In the genomic region with DNA sequence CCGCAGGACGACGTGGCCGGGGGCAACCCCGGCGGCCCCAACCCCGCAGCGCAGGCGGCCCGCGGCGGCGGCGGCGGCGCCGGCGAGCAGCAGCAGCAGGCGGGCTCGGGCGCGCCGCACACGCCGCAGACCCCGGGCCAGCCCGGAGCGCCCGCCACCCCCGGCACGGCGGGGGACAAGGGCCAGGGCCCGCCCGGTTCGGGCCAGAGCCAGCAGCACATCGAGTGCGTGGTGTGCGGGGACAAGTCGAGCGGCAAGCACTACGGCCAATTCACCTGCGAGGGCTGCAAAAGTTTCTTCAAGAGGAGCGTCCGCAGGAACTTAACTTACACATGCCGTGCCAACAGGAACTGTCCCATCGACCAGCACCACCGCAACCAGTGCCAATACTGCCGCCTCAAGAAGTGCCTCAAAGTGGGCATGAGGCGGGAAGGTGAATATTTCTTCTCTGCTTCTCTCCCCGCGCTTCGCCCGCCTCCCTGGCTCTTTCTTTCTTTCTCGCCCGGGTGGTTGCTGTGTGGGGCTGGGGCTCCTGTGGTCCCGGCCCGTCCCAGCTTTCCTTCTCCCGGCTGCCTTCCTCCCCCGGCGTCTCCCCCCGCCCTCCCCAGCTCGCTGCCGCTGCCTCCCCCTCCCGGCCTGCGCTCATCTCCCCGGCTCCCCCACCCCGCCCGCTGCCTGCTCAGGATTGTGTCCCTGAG, we compare ENCODE assay signal across 8 cellular contexts. TPM values are rescaled to one million over a fixed set of nuclear protein-coding genes. Genes with fewer than 3 reads are reported as not detected.
A peak's percentile ranks its signal among the peaks of the same experiment; 100 is the strongest.
DNase-seq lines count a peak whose midpoint lies in the region; ATAC-seq and TF ChIP-seq lines count a peak whose summit lies in the region.

No MANE protein-coding gene starts in this region.

- WGBS in iPS DF 6.9 (ENCODE audit: insufficient coverage, insufficient read length): no CpG with 5 or more reads among the region's 68 CpGs

- no peak for DNase-seq in AG09309 (ENCODE audit: low read depth)
- DNase-seq in HAP-1 (ENCODE audit: low spot score in 2 of 2): peak; percentile 34 to 72
- no peak for DNase-seq in activated T-helper 1 cell treated with anti-CD3 and anti-CD28 coated beads, Interleukin-12 subunit alpha, Interleukin-12 subunit beta, Interleukin-2, Interleukin-4 antibody, amounts not matched to agents 30 ng/mL and 10 ng/mL and 1 ng/mL, durations not matched to agents 14 hours and 24 hours and 36 hours (ENCODE audit: low spot score)
- DNase-seq in iPS DF 6.9 (ENCODE audit: low read depth, low spot score): no peak
- no peak for DNase-seq in T-helper 9 cell
- no peak for DNase-seq in NCI-H510A (lab: John Stamatoyannopoulos, UW)

- no peak overlapping the region for H3K4me3 Mint-ChIP-seq in activated T-helper 1 cell treated with anti-CD3 and anti-CD28 coated beads, Interleukin-12 subunit alpha, Interleukin-12 subunit beta, Interleukin-2, Interleukin-4 antibody, amounts not matched to agents 30 ng/mL and 10 ng/mL and 1 ng/mL, durations not matched to agents 14 hours and 24 hours and 36 hours
- H3K4me3 Mint-ChIP-seq in stimulated activated memory B cell treated with anti-CD40 and anti-IgM and Interleukin-4, amounts not matched to agents 10 μg/mL and 1 μg/mL and 100 μg/mL, for 72 hours: peak overlapping the region; percentile 77

- H3K27ac ChIP-seq in iPS DF 6.9 (ENCODE audit: low read length): no peak overlapping the region

- H3K4me3 ChIP-seq in AG09309 (ENCODE audit: control insufficient read depth, low read depth, low read length) (peak overlapping the region; percentile 68), HAP-1 (peak overlapping the region; percentile 57), iPS DF 6.9 (ENCODE audit: low read length) (peak overlapping the region; percentile 9; the same call in 1 of the 2 replicates)

- intact Hi-C loops in activated T-helper 1 cell treated with anti-CD3 and anti-CD28 coated beads, Interleukin-12 subunit alpha, Interleukin-12 subunit beta, Interleukin-2, Interleukin-4 antibody, amounts not matched to agents 30 ng/mL and 10 ng/mL and 1 ng/mL, durations not matched to agents 14 hours and 24 hours and 36 hours (cut with micrococcal nuclease): loop anchor here (10.0 kb wide), 1 partner anchor 1700 kb away; the partner anchor contains the start of gene MCTP1

- no peak for ATAC-seq in stimulated activated memory B cell treated with anti-CD40 and anti-IgM and Interleukin-4, amounts not matched to agents 10 μg/mL and 1 μg/mL and 100 μg/mL, for 72 hours
- no peak for ATAC-seq in HG03571 (IDR thresholded peaks at IDR 0.05; ENCODE audit: unreplicated experiment)

- in situ Hi-C loops in HAP-1 (cut with MboI; ENCODE audit: low sequenced_read_pairs): no loop called here

- peaks cover 5% of the 10 kb centered on the region for H3K36me3 Mint-ChIP-seq in activated T-helper 1 cell treated with anti-CD3 and anti-CD28 coated beads, Interleukin-12 subunit alpha, Interleukin-12 subunit beta, Interleukin-2, Interleukin-4 antibody, amounts not matched to agents 30 ng/mL and 10 ng/mL and 1 ng/mL, durations not matched to agents 14 hours and 24 hours and 36 hours (ENCODE audit: low read depth)
- peaks cover 9% of the 10 kb centered on the region for H3K36me3 Mint-ChIP-seq in stimulated activated memory B cell treated with anti-CD40 and anti-IgM and Interleukin-4, amounts not matched to agents 10 μg/mL and 1 μg/mL and 100 μg/mL, for 72 hours

- no peaks in the 10 kb centered on the region for H3K27me3 ChIP-seq in HAP-1 (ENCODE audit: low read depth)
- peaks cover 63% of the 10 kb centered on the region for H3K27me3 ChIP-seq in iPS DF 6.9 (ENCODE audit: control insufficient read depth, insufficient read depth, low read length)

- H3K27ac Mint-ChIP-seq in activated T-helper 1 cell treated with anti-CD3 and anti-CD28 coated beads, Interleukin-12 subunit alpha, Interleukin-12 subunit beta, Interleukin-2, Interleukin-4 antibody, amounts not matched to agents 30 ng/mL and 10 ng/mL and 1 ng/mL, durations not matched to agents 14 hours and 24 hours and 36 hours: peak overlapping the region; percentile 83
- no peak overlapping the region for H3K27ac Mint-ChIP-seq in stimulated activated memory B cell treated with anti-CD40 and anti-IgM and Interleukin-4, amounts not matched to agents 10 μg/mL and 1 μg/mL and 100 μg/mL, for 72 hours

- peaks cover 52% of the 10 kb centered on the region for H3K27me3 Mint-ChIP-seq in activated T-helper 1 cell treated with anti-CD3 and anti-CD28 coated beads, Interleukin-12 subunit alpha, Interleukin-12 subunit beta, Interleukin-2, Interleukin-4 antibody, amounts not matched to agents 30 ng/mL and 10 ng/mL and 1 ng/mL, durations not matched to agents 14 hours and 24 hours and 36 hours (ENCODE audit: insufficient read depth)
- H3K27me3 Mint-ChIP-seq in stimulated activated memory B cell treated with anti-CD40 and anti-IgM and Interleukin-4, amounts not matched to agents 10 μg/mL and 1 μg/mL and 100 μg/mL, for 72 hours: peaks cover 39% of the 10 kb centered on the region

- H3K36me3 ChIP-seq in HAP-1 (replicated peaks) (peaks cover 4% of the 10 kb centered on the region; the same call in 1 of the 2 replicates), iPS DF 6.9 (ENCODE audit: control insufficient read depth, insufficient read depth, low read length) (no peaks in the 10 kb centered on the region; the same call in 1 of the 2 replicates)

- no peaks in the 10 kb centered on the region for H3K9me3 Mint-ChIP-seq in activated T-helper 1 cell treated with anti-CD3 and anti-CD28 coated beads, Interleukin-12 subunit alpha, Interleukin-12 subunit beta, Interleukin-2, Interleukin-4 antibody, amounts not matched to agents 30 ng/mL and 10 ng/mL and 1 ng/mL, durations not matched to agents 14 hours and 24 hours and 36 hours
- H3K9me3 Mint-ChIP-seq in stimulated activated memory B cell treated with anti-CD40 and anti-IgM and Interleukin-4, amounts not matched to agents 10 μg/mL and 1 μg/mL and 100 μg/mL, for 72 hours: peaks cover 3% of the 10 kb centered on the region

- H3K4me1 ChIP-seq in HAP-1 (peaks cover 19% of the 10 kb centered on the region), iPS DF 6.9 (ENCODE audit: control insufficient read depth, insufficient read depth, low read length) (0 out of 2 replicates have a peak, but pooled peaks cover 2% of the 10 kb centered on the region)

- H3K9me3 ChIP-seq in HAP-1 (no peaks in the 10 kb centered on the region), iPS DF 6.9 (ENCODE audit: control insufficient read depth, insufficient read depth, low read length) (no peaks in the 10 kb centered on the region)

- peaks cover 17% of the 10 kb centered on the region for H3K4me1 Mint-ChIP-seq in activated T-helper 1 cell treated with anti-CD3 and anti-CD28 coated beads, Interleukin-12 subunit alpha, Interleukin-12 subunit beta, Interleukin-2, Interleukin-4 antibody, amounts not matched to agents 30 ng/mL and 10 ng/mL and 1 ng/mL, durations not matched to agents 14 hours and 24 hours and 36 hours (ENCODE audit: low read depth)
- peaks cover 25% of the 10 kb centered on the region for H3K4me1 Mint-ChIP-seq in stimulated activated memory B cell treated with anti-CD40 and anti-IgM and Interleukin-4, amounts not matched to agents 10 μg/mL and 1 μg/mL and 100 μg/mL, for 72 hours

- no peak for TF ChIP-seq CTCF in AG09309 (IDR thresholded peaks at IDR 0.05; ENCODE audit: control insufficient read depth, insufficient read depth, low read depth, low read length, missing control alignments)

RNA-seq across cellular contexts. Expression of gene NR2F1, which starts 2.2 kb away (rescaled TPM):
- not detected in 2 replicates for total RNA-seq in activated T-helper 1 cell treated with anti-CD3 and anti-CD28 coated beads, Interleukin-12 subunit alpha, Interleukin-12 subunit beta, Interleukin-2, Interleukin-4 antibody, amounts not matched to agents 30 ng/mL and 10 ng/mL and 1 ng/mL, durations not matched to agents 14 hours and 24 hours and 36 hours

RNA-seq across cellular contexts. Expression of gene NR2F1-AS1, which starts 4.2 kb away (rescaled TPM):
- not detected in 2 replicates for total RNA-seq in activated T-helper 1 cell treated with anti-CD3 and anti-CD28 coated beads, Interleukin-12 subunit alpha, Interleukin-12 subunit beta, Interleukin-2, Interleukin-4 antibody, amounts not matched to agents 30 ng/mL and 10 ng/mL and 1 ng/mL, durations not matched to agents 14 hours and 24 hours and 36 hours

Comparison
In these comparisons a context has a peak if more than half of its experiments do, and no peak if none do; other contexts are left out.
1. DNase-seq: peak in HAP-1 (2 of 2); none in AG09309 (single experiment), activated T-helper 1 cell treated with anti-CD3 and anti-CD28 coated beads, Interleukin-12 subunit alpha, Interleukin-12 subunit beta, Interleukin-2, Interleukin-4 antibody, amounts not matched to agents 30 ng/mL and 10 ng/mL and 1 ng/mL, durations not matched to agents 14 hours and 24 hours and 36 hours (single experiment), iPS DF 6.9 (single experiment), T-helper 9 cell (single experiment) and NCI-H510A (single experiment).
2. H3K4me3 ChIP-seq: peak in every context shown above with its lines; median percentile 68 in AG09309; 57 in HAP-1; 9 in iPS DF 6.9.